In genomic region chr17:61874075-61874474, GRCh38 we compare ENCODE assay signal across 35 cellular contexts.
"Had no signal": no experiment of that assay in that cellular context is flagged by ENCODE, and none has a peak within 500 bp of the region (broad histone marks: within the 10 kb centered on the region; RNA-seq: fewer than 3 reads in every experiment).

No MANE protein-coding gene starts in this region.

- H3K36me3 Mint-ChIP-seq: activated naive CD4-positive, alpha-beta T cell treated with anti-CD3 and anti-CD28 coated beads, Interleukin-2, amount 50 U/mL, for 72 hours had no signal

- H3K4me2 ChIP-seq: PC-9 had no signal

- H3K27me3 Mint-ChIP-seq: activated B cell treated with CpG ODN at 0.5 μM for 24 hours; activated CD4-positive, alpha-beta memory T cell treated with anti-CD3 and anti-CD28 coated beads for 36 hours; T-cell had no signal

- H3K4me1 ChIP-seq: adrenal gland, body of pancreas, breast epithelium had no signal

- H3K27ac ChIP-seq: adrenal gland, body of pancreas, breast epithelium, PC-9, RWPE1, VCaP had no signal

- DNase-seq: activated B cell treated with CpG ODN at 0.5 μM for 24 hours; activated CD4-positive, alpha-beta memory T cell treated with anti-CD3 and anti-CD28 coated beads for 36 hours; activated CD4-positive, alpha-beta T cell treated with anti-CD3 and anti-CD28 coated beads for 4 hours; activated CD4-positive, alpha-beta T cell treated with anti-CD3 and anti-CD28 coated beads, Interleukin-2, amount 50 U/mL, for 1 hour; activated CD4-positive, CD25-positive, alpha-beta regulatory T cell treated with anti-CD3 and anti-CD28 coated beads, Interleukin-2, amount 50 U/mL, for 72 hours; activated CD8-positive, alpha-beta memory T cell treated with anti-CD3 and anti-CD28 coated beads, Interleukin-2, amount 50 U/mL, for 4 hours; activated gamma-delta T cell treated with Interleukin-2 at 50 U/mL for 16 hours; activated naive CD4-positive, alpha-beta T cell treated with anti-CD3 and anti-CD28 coated beads for 36 hours; activated T-cell treated with anti-CD3 and anti-CD28 coated beads for 4 hours; activated T-cell treated with anti-CD3 and anti-CD28 coated beads, Interleukin-2, amount 50 U/mL, for 4 hours; adrenal gland; body of pancreas; cerebellar nuclear complex; NCI-H1092 treated with DMSO at 0.1 percent for 48 hours; NCI-H1417; NCI-H146; NCI-H187; NCI-H2029 treated with DMSO at 0.1 percent for 48 hours; NCI-H2107; NCI-H2171; NCI-H510A; NCI-H526; NCI-H748 treated with DMSO at 0.1 percent for 48 hours; PC-9; SIG-M5; T-cell; T-helper 2 cell; T-helper 9 cell had no signal

- H3K9me3 ChIP-seq: adrenal gland, body of pancreas, breast epithelium had no signal

- H3K36me3 ChIP-seq: breast epithelium had no signal

- H3K9me3 Mint-ChIP-seq: activated B cell treated with CpG ODN at 0.5 μM for 24 hours; activated CD4-positive, alpha-beta memory T cell treated with anti-CD3 and anti-CD28 coated beads for 36 hours; activated naive CD4-positive, alpha-beta T cell treated with anti-CD3 and anti-CD28 coated beads for 36 hours; activated naive CD4-positive, alpha-beta T cell treated with anti-CD3 and anti-CD28 coated beads, Interleukin-2, amount 50 U/mL, for 72 hours; activated T-cell treated with anti-CD3 and anti-CD28 coated beads, Interleukin-2, amount 50 U/mL, for 4 hours; activated T-helper 1 cell treated with anti-CD3 and anti-CD28 coated beads, Interleukin-12 subunit alpha, Interleukin-12 subunit beta, Interleukin-2, Interleukin-4 antibody, amounts not matched to agents 30 ng/mL and 10 ng/mL and 1 ng/mL, durations not matched to agents 14 hours and 24 hours and 36 hours; T-cell had no signal

- H3K4me1 Mint-ChIP-seq: activated B cell treated with CpG ODN at 0.5 μM for 24 hours had no signal

- H3K27me3 ChIP-seq: adrenal gland, body of pancreas, breast epithelium had no signal

- H3K4me3 Mint-ChIP-seq: activated B cell treated with CpG ODN at 0.5 μM for 24 hours; activated CD4-positive, alpha-beta memory T cell treated with anti-CD3 and anti-CD28 coated beads for 36 hours; activated naive CD4-positive, alpha-beta T cell treated with anti-CD3 and anti-CD28 coated beads for 36 hours; activated T-cell treated with anti-CD3 and anti-CD28 coated beads, Interleukin-2, amount 50 U/mL, for 4 hours; activated T-helper 1 cell treated with anti-CD3 and anti-CD28 coated beads, Interleukin-12 subunit alpha, Interleukin-12 subunit beta, Interleukin-2, Interleukin-4 antibody, amounts not matched to agents 30 ng/mL and 10 ng/mL and 1 ng/mL, durations not matched to agents 14 hours and 24 hours and 36 hours; T-cell had no signal

- H2AFZ ChIP-seq: PC-9 had no signal

- H3K4me3 ChIP-seq: adrenal gland, body of pancreas, breast epithelium, PC-9 had no signal

- ATAC-seq: activated naive CD4-positive, alpha-beta T cell treated with anti-CD3 and anti-CD28 coated beads, Interleukin-2, amount 50 U/mL, for 72 hours; activated T-cell treated with anti-CD3 and anti-CD28 coated beads, Interleukin-2, amount 50 U/mL, for 4 hours; body of pancreas; Right ventricle myocardium inferior; SK-N-SH treated with all-trans-retinoic acid at 6 μM for 48 hours; T-cell had no signal

- H3K27ac Mint-ChIP-seq: activated B cell treated with CpG ODN at 0.5 μM for 24 hours; activated CD4-positive, alpha-beta memory T cell treated with anti-CD3 and anti-CD28 coated beads for 36 hours; activated naive CD4-positive, alpha-beta T cell treated with anti-CD3 and anti-CD28 coated beads for 36 hours; activated naive CD4-positive, alpha-beta T cell treated with anti-CD3 and anti-CD28 coated beads, Interleukin-2, amount 50 U/mL, for 72 hours; activated T-helper 1 cell treated with anti-CD3 and anti-CD28 coated beads, Interleukin-12 subunit alpha, Interleukin-12 subunit beta, Interleukin-2, Interleukin-4 antibody, amounts not matched to agents 30 ng/mL and 10 ng/mL and 1 ng/mL, durations not matched to agents 14 hours and 24 hours and 36 hours had no signal
